Comparison of ENCODE assay signal across 8 cellular contexts in genomic region chr9:120841930-120842684, GRCh38. TPM values are rescaled to one million over a fixed set of nuclear protein-coding genes. Genes with fewer than 3 reads are reported as not detected.
DNase-seq lines count a peak whose midpoint lies in the region; TF ChIP-seq lines count a peak whose summit lies in the region.

No MANE protein-coding gene starts in this region.

- H3K27me3 ChIP-seq in thymus (ENCODE audit: control insufficient read depth, insufficient read depth), result no peaks in the 10 kb centered on the region

- no peaks in the 10 kb centered on the region for H3K9me3 Mint-ChIP-seq in activated naive CD4-positive, alpha-beta T cell treated with anti-CD3 and anti-CD28 coated beads, Interleukin-2, amount 50 U/mL, for 24 hours
- H3K9me3 Mint-ChIP-seq in IgD-negative memory B cell (peaks cover 0 to 3% (median 0%) of the 10 kb centered on the region in 3 donors), MCF 10A (ENCODE audit: unreplicated experiment) (no peaks in the 10 kb centered on the region)

- POLR2A ChIA-PET in MCF 10A (lab: Yijun Ruan, JAX), result interaction anchor here (0.7 to 3.5 kb wide), 13 partner anchors 9 to 280 kb away, joined by 3 to 45 read pairs (median 6); partner anchors contain the start of gene FBXW2

- peaks cover 78% of the 10 kb centered on the region for H3K4me1 Mint-ChIP-seq in activated naive CD4-positive, alpha-beta T cell treated with anti-CD3 and anti-CD28 coated beads, Interleukin-2, amount 50 U/mL, for 24 hours
- H3K4me1 Mint-ChIP-seq in IgD-negative memory B cell (peaks cover 23 to 49% (median 41%) of the 10 kb centered on the region in 3 donors), MCF 10A (ENCODE audit: insufficient read depth, unreplicated experiment) (peaks cover 34% of the 10 kb centered on the region)

- H3K4me1 ChIP-seq in thymus (ENCODE audit: control insufficient read depth, insufficient read depth, low read length), result peaks cover 30% of the 10 kb centered on the region

- H3K27ac ChIP-seq in thymus (ENCODE audit: low read depth), result peak overlapping the region; percentile 99

- 49% methylated on average over 18 of the region's 18 CpGs for WGBS in thymus

- intact Hi-C loops in MCF 10A (cut with micrococcal nuclease), result loop anchor here (2.0 to 5.0 kb wide), 2 partner anchors 35 to 49 kb away; partner anchors contain the start of genes FBXW2 and PHF19

- peak overlapping the region; percentile 93 for H3K4me3 Mint-ChIP-seq in activated naive CD4-positive, alpha-beta T cell treated with anti-CD3 and anti-CD28 coated beads, Interleukin-2, amount 50 U/mL, for 24 hours
- H3K4me3 Mint-ChIP-seq in IgD-negative memory B cell (peak overlapping the region; percentile 92 to 100 (median 96)), MCF 10A (ENCODE audit: unreplicated experiment) (peak overlapping the region; percentile 100)

- no peaks in the 10 kb centered on the region for H3K9me3 ChIP-seq in thymus (ENCODE audit: control insufficient read depth)

- no peak for TF ChIP-seq CTCF in MCF 10A (IDR thresholded peaks at IDR 0.05; ENCODE audit: unreplicated experiment)

- H3K27ac Mint-ChIP-seq in activated naive CD4-positive, alpha-beta T cell treated with anti-CD3 and anti-CD28 coated beads, Interleukin-2, amount 50 U/mL, for 24 hours, result peak overlapping the region; percentile 94
- H3K27ac Mint-ChIP-seq in IgD-negative memory B cell, result peak overlapping the region; percentile 93 to 98 (median 96)
- peak overlapping the region; percentile 99 for H3K27ac Mint-ChIP-seq in MCF 10A (ENCODE audit: low read depth, unreplicated experiment)

- H3K36me3 ChIP-seq in thymus (ENCODE audit: control insufficient read depth, insufficient read depth), result peaks cover 11% of the 10 kb centered on the region

- no peak for DNase-seq in activated naive CD4-positive, alpha-beta T cell treated with anti-CD3 and anti-CD28 coated beads, Interleukin-2, amount 50 U/mL, for 16 hours
- DNase-seq in MCF 10A (ENCODE audit: unreplicated experiment) (peak; percentile 39), left kidney (ENCODE audit: low read depth, low spot score) (peak; percentile 65), islet precursor cell (no peak), CD1c-positive myeloid dendritic cell (ENCODE audit: extremely low spot score) (no peak)

- CTCF ChIA-PET in MCF 10A (lab: Yijun Ruan, JAX), result interaction anchor here (0.7 to 1.4 kb wide), 5 partner anchors 8 to 98 kb away, joined by 3 to 5 read pairs (median 3); no protein-coding TSS in a partner anchor

- peaks cover 27% of the 10 kb centered on the region for H3K36me3 Mint-ChIP-seq in activated naive CD4-positive, alpha-beta T cell treated with anti-CD3 and anti-CD28 coated beads, Interleukin-2, amount 50 U/mL, for 24 hours
- peaks cover 8% of the 10 kb centered on the region for H3K36me3 Mint-ChIP-seq in IgD-negative memory B cell
- peaks cover 60% of the 10 kb centered on the region for H3K36me3 Mint-ChIP-seq in MCF 10A (ENCODE audit: insufficient read depth, unreplicated experiment)

- H3K4me3 ChIP-seq in thymus (ENCODE audit: low read length), result peak overlapping the region; percentile 87

- TSS peak; percentile 56 for BruUV-seq in MCF 10A (replicated peaks; lab: Mats Ljungman, UMichigan)

- no peaks in the 10 kb centered on the region for H3K27me3 Mint-ChIP-seq in activated naive CD4-positive, alpha-beta T cell treated with anti-CD3 and anti-CD28 coated beads, Interleukin-2, amount 50 U/mL, for 24 hours
- H3K27me3 Mint-ChIP-seq in IgD-negative memory B cell (peaks cover 1% of the 10 kb centered on the region), MCF 10A (ENCODE audit: insufficient read depth, unreplicated experiment) (no peaks in the 10 kb centered on the region)

RNA-seq across cellular contexts. Expression of gene PSMD5, which starts 0.6 kb away (rescaled TPM):
- polyA plus RNA-seq in IgD-negative memory B cell, result 16.8 TPM
- total RNA-seq in MCF 10A (2022), result 71.0 and 91.0 TPM in 2 replicates
- polyA plus RNA-seq in thymus, result 24.2 TPM

RNA-seq across cellular contexts. Expression of gene PHF19, which starts 34.9 kb away (rescaled TPM):
- 3.9 TPM for polyA plus RNA-seq in IgD-negative memory B cell
- total RNA-seq in MCF 10A (2022), result 39.6 and 61.0 TPM in 2 replicates
- polyA plus RNA-seq in thymus, result 32.6 TPM

RNA-seq across cellular contexts. Expression of gene FBXW2, which starts 48.9 kb away (rescaled TPM):
- polyA plus RNA-seq in IgD-negative memory B cell (27.3 TPM), thymus (14.1 TPM)
- 53.9 and 58.4 TPM in 2 replicates for total RNA-seq in MCF 10A (2022)

Comparison
In these comparisons a context has a peak if more than half of its experiments do, and no peak if none do; other contexts are left out.
1. DNase-seq: peak in MCF 10A (single experiment) and left kidney (single experiment); none in activated naive CD4-positive, alpha-beta T cell treated with anti-CD3 and anti-CD28 coated beads, Interleukin-2, amount 50 U/mL, for 16 hours (single experiment), islet precursor cell (single experiment) and CD1c-positive myeloid dendritic cell (single experiment).
2. Peak in every context shown above with its lines, with median percentiles within 50 percentile points of each other: H3K27ac Mint-ChIP-seq and H3K4me3 Mint-ChIP-seq.